Comparison of ENCODE assay signal across 17 cellular contexts in genomic region chr1:203666621-203667020, GRCh38. TPM values are rescaled to one million over a fixed set of nuclear protein-coding genes. Genes with fewer than 3 reads are reported as not detected.
DNase-seq lines count a peak whose midpoint lies in the region; ATAC-seq and TF ChIP-seq lines count a peak whose summit lies in the region.
"Had no signal": no experiment of that assay in that cellular context is flagged by ENCODE, and none has a peak within 500 bp of the region (broad histone marks: within the 10 kb centered on the region; RNA-seq: fewer than 3 reads in every experiment).

No MANE protein-coding gene starts in this region.

- no peak overlapping the region for H3K4me3 Mint-ChIP-seq in natural killer cell treated with Interleukin-12 subunit alpha and Interleukin-12 subunit beta and Interleukin-15 and Interleukin-18, amount 100 ng/mL, for 72 hours
- no peak overlapping the region for H3K4me3 Mint-ChIP-seq in nephron progenitor cell
- H3K4me3 Mint-ChIP-seq: memory B cell had no signal

- intact Hi-C loops in ascending aorta (cut with DNase I) = no loop called here
- intact Hi-C loops in transverse colon (cut with DNase I; ENCODE audit: low total_unique reads) = no loop called here

- TF ChIP-seq EP300 in transverse colon (IDR thresholded peaks at IDR 0.05; ENCODE audit: low read depth) = no peak

- no peaks in the 10 kb centered on the region for H3K9me3 Mint-ChIP-seq in natural killer cell treated with Interleukin-12 subunit alpha and Interleukin-12 subunit beta and Interleukin-15 and Interleukin-18, amount 100 ng/mL, for 72 hours
- no peaks in the 10 kb centered on the region for H3K9me3 Mint-ChIP-seq in nephron progenitor cell
- H3K9me3 Mint-ChIP-seq: activated T-helper 2 cell treated with anti-CD3 and anti-CD28 coated beads, Interferon-gamma antibody, Interleukin-2, Interleukin-4, amounts not matched to agents 10 μg/mL and 5 μg/mL and 100 μg/mL, durations not matched to agents 14 hours and 24 hours and 36 hours; memory B cell had no signal

- no peaks in the 10 kb centered on the region for H3K36me3 ChIP-seq in ascending aorta
- H3K36me3 ChIP-seq in transverse colon = no peaks in the 10 kb centered on the region

- ATAC-seq in natural killer cell treated with Interleukin-12 subunit alpha and Interleukin-12 subunit beta and Interleukin-15 and Interleukin-18, amount 100 ng/mL, for 72 hours = no peak
- ATAC-seq: stimulated activated naive CD8-positive, alpha-beta T cell treated with anti-CD3 and anti-CD28 coated beads, Interleukin-15, Interleukin-2, amounts not matched to agents 100 U/mL and 50 U/mL, for 24 hours had no signal

- no peaks in the 10 kb centered on the region for H3K27me3 ChIP-seq in ascending aorta
- H3K27me3 ChIP-seq in transverse colon = no peaks in the 10 kb centered on the region

- no peaks in the 10 kb centered on the region for H3K27me3 Mint-ChIP-seq in natural killer cell treated with Interleukin-12 subunit alpha and Interleukin-12 subunit beta and Interleukin-15 and Interleukin-18, amount 100 ng/mL, for 72 hours
- peaks cover 4% of the 10 kb centered on the region for H3K27me3 Mint-ChIP-seq in nephron progenitor cell (ENCODE audit: low read depth, poor library complexity)
- H3K27me3 Mint-ChIP-seq: memory B cell had no signal

- H3K27ac ChIP-seq in ascending aorta (peak overlapping the region; percentile 81 to 85), transverse colon (peak overlapping the region; percentile 82 to 90 (median 87))

- peak overlapping the region; percentile 8 to 85 for H3K27ac Mint-ChIP-seq in natural killer cell treated with Interleukin-12 subunit alpha and Interleukin-12 subunit beta and Interleukin-15 and Interleukin-18, amount 100 ng/mL, for 72 hours
- no peak overlapping the region for H3K27ac Mint-ChIP-seq in nephron progenitor cell
- H3K27ac Mint-ChIP-seq: memory B cell had no signal

- H3K4me1 ChIP-seq in ascending aorta = peaks cover 18 to 51% of the 10 kb centered on the region in 2 donors
- peaks cover 28 to 96% (median 40%) of the 10 kb centered on the region in 4 donors for H3K4me1 ChIP-seq in transverse colon

- H3K36me3 Mint-ChIP-seq in natural killer cell treated with Interleukin-12 subunit alpha and Interleukin-12 subunit beta and Interleukin-15 and Interleukin-18, amount 100 ng/mL, for 72 hours = peaks cover 6% of the 10 kb centered on the region
- H3K36me3 Mint-ChIP-seq in nephron progenitor cell (ENCODE audit: low read depth) = peaks cover 7% of the 10 kb centered on the region

- in situ Hi-C loops in transverse colon (cut with MboI; ENCODE audit: low pct_ligation_motif_present in 1 of 4, low pct_unique_long_range_greater_than_20kb in 1 of 4, low sequenced_read_pairs in 3 of 4) = no loop called here

- 43 to 61% methylated on average over 1 of the region's 1 CpG for WGBS in transverse colon (ENCODE audit: low coverage in 1 of 2), 2 donors

- H3K4me3 ChIP-seq in ascending aorta = peak overlapping the region in 1 of 2 donors; percentile 1
- H3K4me3 ChIP-seq in transverse colon = no peak overlapping the region

- no peak for TF ChIP-seq POLR2A in transverse colon (IDR thresholded peaks at IDR 0.05)

- DNase-seq in ascending aorta (ENCODE audit: low spot score in 2 of 2) (no peak), fibroblast of peridontal ligament (ENCODE audit: extremely low read depth) (peak; percentile 58), transverse colon (no peak), NCI-H345 (lab: John Stamatoyannopoulos, UW) (no peak), nephron progenitor cell (no peak), ecto neural progenitor cell (ENCODE audit: low spot score) (no peak), DMS 273 treated with DMSO at 0.1 percent for 48 hours (lab: John Stamatoyannopoulos, UW) (no peak)
- DNase-seq in natural killer cell treated with Interleukin-12 subunit alpha and Interleukin-12 subunit beta and Interleukin-15 and Interleukin-18, amount 100 ng/mL, for 72 hours (ENCODE audit: low spot score) = no peak
- DNase-seq: activated CD4-positive, alpha-beta T cell treated with anti-CD3 and anti-CD28 coated beads, Interleukin-2, amount 50 U/mL, for 48 hours; GDM1; NCI-H1436 treated with DMSO at 0.1 percent for 48 hours; NCI-H510A; RPMI8226; stimulated activated naive CD8-positive, alpha-beta T cell treated with anti-CD3 and anti-CD28 coated beads, Interleukin-15, Interleukin-2, amounts not matched to agents 100 U/mL and 50 U/mL, for 24 hours; T-helper 9 cell had no signal

- H3K9me3 ChIP-seq in ascending aorta (no peaks in the 10 kb centered on the region), transverse colon (no peaks in the 10 kb centered on the region)

- TF ChIP-seq CTCF in ascending aorta (IDR thresholded peaks at IDR 0.05) (no peak), transverse colon (IDR thresholded peaks at IDR 0.05) (no peak), nephron progenitor cell (IDR thresholded peaks at IDR 0.05) (no peak)

- H3K4me1 Mint-ChIP-seq in natural killer cell treated with Interleukin-12 subunit alpha and Interleukin-12 subunit beta and Interleukin-15 and Interleukin-18, amount 100 ng/mL, for 72 hours (ENCODE audit: low read depth in 2 of 2) = peaks cover 78 to 83% of the 10 kb centered on the region in 2 donors
- peaks cover 52% of the 10 kb centered on the region for H3K4me1 Mint-ChIP-seq in nephron progenitor cell

RNA-seq across cellular contexts. Expression of gene ATP2B4, which starts 40.0 kb away (rescaled TPM):
- 97.1 TPM for total RNA-seq in ascending aorta
- 100 to 1,000 TPM; 158 to 191 TPM for total RNA-seq in natural killer cell treated with Interleukin-12 subunit alpha and Interleukin-12 subunit beta and Interleukin-15 and Interleukin-18, amount 100 ng/mL, for 72 hours
- total RNA-seq in transverse colon = 100 to 1,000 TPM in 1 of 4 donors, 10 to 100 TPM in 3; 58.4 to 146 (median 79.6) TPM
